37 cellular contexts compared by ENCODE assay signal in the genomic region with DNA sequence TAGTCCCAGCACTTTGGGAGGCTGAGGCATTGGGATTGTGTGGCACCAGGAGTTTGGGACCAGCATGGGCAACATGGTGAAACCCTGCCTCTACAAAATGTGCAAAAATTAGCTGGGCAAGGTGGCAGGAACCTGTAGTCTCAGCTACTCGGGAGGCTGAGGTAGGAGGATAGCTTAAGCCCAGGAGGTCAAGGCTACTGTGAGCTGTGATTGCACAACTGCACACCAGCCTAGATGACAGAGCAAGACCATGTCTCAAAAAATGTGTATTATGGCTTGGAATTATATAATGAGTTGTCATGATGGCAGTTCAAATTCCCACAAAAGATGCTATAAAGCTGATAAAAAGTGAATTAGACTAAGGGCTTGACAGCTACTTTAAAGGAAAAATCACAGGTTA. TPM values are rescaled to one million over a fixed set of nuclear protein-coding genes. Genes with fewer than 3 reads are reported as not detected.
"Had no signal": no experiment of that assay in that cellular context is flagged by ENCODE, and none has a peak within 500 bp of the region (broad histone marks: within the 10 kb centered on the region; RNA-seq: fewer than 3 reads in every experiment).

No MANE protein-coding gene starts in this region.

- H3K27ac ChIP-seq: brain microvascular endothelial cell, esophagus muscularis mucosa, gastroesophageal sphincter, heart right ventricle had no signal

- H3K4me3 Mint-ChIP-seq: activated CD4-positive, alpha-beta memory T cell treated with anti-CD3 and anti-CD28 coated beads for 36 hours; activated CD4-positive, alpha-beta T cell treated with anti-CD3 and anti-CD28 coated beads for 36 hours; activated CD4-positive, alpha-beta T cell treated with anti-CD3 and anti-CD28 coated beads, Interleukin-2, amount 10 ng/mL, durations not matched to agents 24 days and 14 days; activated CD8-positive, alpha-beta memory T cell treated with anti-CD3 and anti-CD28 coated beads, Interleukin-2, amount 10 ng/mL, durations not matched to agents 7 days and 5 days; activated CD8-positive, alpha-beta T cell treated with anti-CD3 and anti-CD28 coated beads, Interleukin-2, amount 10 ng/mL, durations not matched to agents 7 days and 5 days; activated naive CD4-positive, alpha-beta T cell treated with anti-CD3 and anti-CD28 coated beads, Interleukin-2, amount 10 ng/mL, durations not matched to agents 7 days and 5 days; activated naive CD8-positive, alpha-beta T cell treated with anti-CD3 and anti-CD28 coated beads, Interleukin-2, amount 10 ng/mL, durations not matched to agents 7 days and 5 days; activated T-cell treated with anti-CD3 and anti-CD28 coated beads, Interleukin-2, amount 50 U/mL, for 72 hours; central memory CD8-positive, alpha-beta T cell; effector memory CD8-positive, alpha-beta T cell had no signal

- H3K4me3 ChIP-seq: esophagus muscularis mucosa, gastroesophageal sphincter, heart right ventricle had no signal

- FAIRE-seq: astrocyte, bronchial epithelial cell had no signal

- H3K4me1 Mint-ChIP-seq: central memory CD8-positive, alpha-beta T cell had no signal

- DNase-seq: activated CD4-positive, alpha-beta memory T cell treated with anti-CD3 and anti-CD28 coated beads for 36 hours; activated CD4-positive, alpha-beta T cell treated with anti-CD3 and anti-CD28 coated beads for 36 hours; activated CD4-positive, alpha-beta T cell treated with anti-CD3 and anti-CD28 coated beads, Interleukin-2, amount 10 ng/mL, durations not matched to agents 24 days and 14 days; activated CD4-positive, CD25-positive, alpha-beta regulatory T cell; activated CD4-positive, CD25-positive, alpha-beta regulatory T cell treated with anti-CD3 and anti-CD28 coated beads, Interleukin-2, amount 50 U/mL, for 72 hours; activated CD8-positive, alpha-beta memory T cell treated with anti-CD3 and anti-CD28 coated beads, Interleukin-2, amount 10 ng/mL, durations not matched to agents 7 days and 5 days; activated CD8-positive, alpha-beta memory T cell treated with anti-CD3 and anti-CD28 coated beads, Interleukin-2, amount 50 U/mL, for 4 hours; activated CD8-positive, alpha-beta T cell treated with anti-CD3 and anti-CD28 coated beads, Interleukin-2, amount 10 ng/mL, durations not matched to agents 7 days and 5 days; activated gamma-delta T cell; activated naive CD4-positive, alpha-beta T cell; activated naive CD4-positive, alpha-beta T cell treated with anti-CD3 and anti-CD28 coated beads, Interleukin-2, amount 10 ng/mL, durations not matched to agents 7 days and 5 days; activated naive CD8-positive, alpha-beta T cell treated with anti-CD3 and anti-CD28 coated beads, Interleukin-2, amount 10 ng/mL, durations not matched to agents 7 days and 5 days; activated T-cell treated with anti-CD3 and anti-CD28 coated beads, Interleukin-2, amount 50 U/mL, for 1 hour; activated T-cell treated with anti-CD3 and anti-CD28 coated beads, Interleukin-2, amount 50 U/mL, for 72 hours; amniotic stem cell; anterior cingulate cortex; brain microvascular endothelial cell; cortex of kidney; dermis blood vessel endothelial cell; effector CD4-positive, alpha-beta T cell; effector memory CD8-positive, alpha-beta T cell; erythroblast; foreskin melanocyte; heart right ventricle; T-helper 1 cell; T-helper 2 cell had no signal

- H3K9me3 Mint-ChIP-seq: activated CD4-positive, alpha-beta memory T cell treated with anti-CD3 and anti-CD28 coated beads for 36 hours; activated CD4-positive, alpha-beta T cell treated with anti-CD3 and anti-CD28 coated beads, Interleukin-2, amount 10 ng/mL, durations not matched to agents 24 days and 14 days; activated naive CD4-positive, alpha-beta T cell treated with anti-CD3 and anti-CD28 coated beads, Interleukin-2, amount 10 ng/mL, durations not matched to agents 7 days and 5 days; activated naive CD4-positive, alpha-beta T cell treated with anti-CD3 and anti-CD28 coated beads, Interleukin-2, amount 50 U/mL, for 72 hours; activated naive CD8-positive, alpha-beta T cell treated with anti-CD3 and anti-CD28 coated beads, Interleukin-2, amount 10 ng/mL, durations not matched to agents 7 days and 5 days; activated T-cell treated with anti-CD3 and anti-CD28 coated beads, Interleukin-2, amount 50 U/mL, for 72 hours; central memory CD8-positive, alpha-beta T cell; effector memory CD8-positive, alpha-beta T cell had no signal

- H3K36me3 Mint-ChIP-seq: activated naive CD4-positive, alpha-beta T cell treated with anti-CD3 and anti-CD28 coated beads, Interleukin-2, amount 50 U/mL, for 72 hours had no signal

- H3K27ac Mint-ChIP-seq: activated CD4-positive, alpha-beta memory T cell treated with anti-CD3 and anti-CD28 coated beads for 36 hours; activated CD4-positive, alpha-beta T cell treated with anti-CD3 and anti-CD28 coated beads for 36 hours; activated CD4-positive, alpha-beta T cell treated with anti-CD3 and anti-CD28 coated beads, Interleukin-2, amount 10 ng/mL, durations not matched to agents 24 days and 14 days; activated CD8-positive, alpha-beta memory T cell treated with anti-CD3 and anti-CD28 coated beads, Interleukin-2, amount 10 ng/mL, durations not matched to agents 7 days and 5 days; activated CD8-positive, alpha-beta T cell treated with anti-CD3 and anti-CD28 coated beads, Interleukin-2, amount 10 ng/mL, durations not matched to agents 7 days and 5 days; activated naive CD4-positive, alpha-beta T cell treated with anti-CD3 and anti-CD28 coated beads, Interleukin-2, amount 10 ng/mL, durations not matched to agents 7 days and 5 days; activated naive CD8-positive, alpha-beta T cell treated with anti-CD3 and anti-CD28 coated beads, Interleukin-2, amount 10 ng/mL, durations not matched to agents 7 days and 5 days; activated T-cell treated with anti-CD3 and anti-CD28 coated beads, Interleukin-2, amount 50 U/mL, for 72 hours had no signal

- H3K27me3 ChIP-seq: brain microvascular endothelial cell, esophagus muscularis mucosa, gastroesophageal sphincter, heart right ventricle had no signal

- H3K9me3 ChIP-seq: esophagus muscularis mucosa, gastroesophageal sphincter, heart right ventricle had no signal

- ATAC-seq: activated CD4-positive, alpha-beta T cell treated with anti-CD3 and anti-CD28 coated beads for 36 hours; activated CD8-positive, alpha-beta memory T cell treated with anti-CD3 and anti-CD28 coated beads, Interleukin-2, amount 10 ng/mL, durations not matched to agents 7 days and 5 days; activated CD8-positive, alpha-beta T cell treated with anti-CD3 and anti-CD28 coated beads, Interleukin-2, amount 10 ng/mL, durations not matched to agents 7 days and 5 days; activated naive CD4-positive, alpha-beta T cell treated with anti-CD3 and anti-CD28 coated beads, Interleukin-2, amount 50 U/mL, for 72 hours; activated T-cell treated with anti-CD3 and anti-CD28 coated beads, Interleukin-2, amount 50 U/mL, for 72 hours; effector memory CD8-positive, alpha-beta T cell; gastroesophageal sphincter; heart right ventricle had no signal

- H3K27me3 Mint-ChIP-seq: activated CD4-positive, alpha-beta memory T cell treated with anti-CD3 and anti-CD28 coated beads for 36 hours; activated CD4-positive, alpha-beta T cell treated with anti-CD3 and anti-CD28 coated beads for 36 hours; activated CD4-positive, alpha-beta T cell treated with anti-CD3 and anti-CD28 coated beads, Interleukin-2, amount 10 ng/mL, durations not matched to agents 24 days and 14 days; activated CD8-positive, alpha-beta memory T cell treated with anti-CD3 and anti-CD28 coated beads, Interleukin-2, amount 10 ng/mL, durations not matched to agents 7 days and 5 days; activated naive CD4-positive, alpha-beta T cell treated with anti-CD3 and anti-CD28 coated beads, Interleukin-2, amount 10 ng/mL, durations not matched to agents 7 days and 5 days; activated naive CD8-positive, alpha-beta T cell treated with anti-CD3 and anti-CD28 coated beads, Interleukin-2, amount 10 ng/mL, durations not matched to agents 7 days and 5 days; central memory CD8-positive, alpha-beta T cell; effector memory CD8-positive, alpha-beta T cell had no signal

RNA-seq across cellular contexts. Expression of gene TMPRSS12, which starts 20.6 kb away (rescaled TPM):
- total RNA-seq: activated CD4-positive, alpha-beta memory T cell treated with anti-CD3 and anti-CD28 coated beads for 36 hours; activated CD4-positive, alpha-beta T cell treated with anti-CD3 and anti-CD28 coated beads for 36 hours; activated CD4-positive, alpha-beta T cell treated with anti-CD3 and anti-CD28 coated beads, Interleukin-2, amount 10 ng/mL, durations not matched to agents 24 days and 14 days; activated CD8-positive, alpha-beta memory T cell treated with anti-CD3 and anti-CD28 coated beads for 36 hours; activated CD8-positive, alpha-beta memory T cell treated with anti-CD3 and anti-CD28 coated beads, Interleukin-2, amount 10 ng/mL, durations not matched to agents 7 days and 5 days; activated CD8-positive, alpha-beta T cell treated with anti-CD3 and anti-CD28 coated beads, Interleukin-2, amount 10 ng/mL, durations not matched to agents 7 days and 5 days; activated naive CD4-positive, alpha-beta T cell treated with anti-CD3 and anti-CD28 coated beads, Interleukin-2, amount 50 U/mL, for 72 hours; activated naive CD8-positive, alpha-beta T cell treated with anti-CD3 and anti-CD28 coated beads, Interleukin-2, amount 10 ng/mL, durations not matched to agents 7 days and 5 days; activated T-cell treated with anti-CD3 and anti-CD28 coated beads, Interleukin-2, amount 50 U/mL, for 72 hours; astrocyte; bronchial epithelial cell; cardiac septum; cerebellum; dermis blood vessel endothelial cell; esophagus muscularis mucosa; fibroblast of villous mesenchyme; gastroesophageal sphincter; glomerular endothelial cell; heart right ventricle had no signal
- polyA plus RNA-seq: heart right ventricle had no signal
